In the genomic region with DNA sequence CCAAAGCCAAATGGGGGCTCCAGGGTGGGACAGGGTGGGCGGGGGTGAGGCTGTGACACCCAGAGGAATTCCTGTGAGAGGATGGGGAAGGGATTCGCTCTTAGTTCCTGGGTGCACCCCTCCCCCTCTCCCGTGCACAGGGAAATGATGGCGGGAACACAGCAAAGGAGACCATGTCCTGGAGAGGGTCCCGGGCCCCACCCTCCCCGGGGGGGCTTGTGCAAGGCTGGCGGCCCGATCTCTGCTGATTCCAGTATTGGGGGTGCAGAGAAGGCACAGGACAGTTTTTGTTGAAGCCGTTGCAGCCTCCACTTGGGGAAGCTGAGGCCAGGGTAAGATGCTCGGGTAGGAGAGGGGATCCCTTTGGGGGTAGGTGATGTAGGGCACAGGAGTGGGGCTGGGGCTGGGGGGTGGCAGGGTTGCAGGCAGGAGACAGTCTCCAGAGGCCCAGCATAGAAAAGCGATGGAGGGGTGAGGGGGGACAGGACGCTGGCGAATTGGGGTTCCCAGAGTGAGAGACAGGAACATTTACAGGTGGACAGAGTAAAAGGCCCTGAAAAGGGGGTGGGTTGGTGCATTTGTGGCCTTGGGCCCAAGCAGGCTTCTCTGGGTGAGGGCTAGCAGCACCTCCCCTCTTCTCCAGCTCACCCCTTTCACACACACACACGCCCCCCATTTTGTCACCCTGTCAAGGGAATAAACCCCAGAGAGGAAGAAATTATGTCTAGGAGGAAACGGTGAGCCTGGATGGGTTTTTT, we compare ENCODE assay signal across 8 cellular contexts. TPM values are rescaled to one million over a fixed set of nuclear protein-coding genes. Genes with fewer than 3 reads are reported as not detected.
A peak's percentile ranks its signal among the peaks of the same experiment; 100 is the strongest.
DNase-seq lines count a peak whose midpoint lies in the region; ATAC-seq and TF ChIP-seq lines count a peak whose summit lies in the region.

No MANE protein-coding gene starts in this region.

- no peak for DNase-seq in GM06990 (ENCODE audit: extremely low read depth, insufficient read length)
- no peak for DNase-seq in T-cell
- no peak for DNase-seq in fibroblast of the aortic adventitia (ENCODE audit: low read depth)
- no peak for DNase-seq in progenitor cell of endocrine pancreas (ENCODE audit: low spot score, unreplicated experiment)
- DNase-seq in KBM-7, result no peak
- no peak for DNase-seq in medulla oblongata (ENCODE audit: extremely low spot score)
- DNase-seq in DMS 273 (lab: John Stamatoyannopoulos, UW; ENCODE audit: unreplicated experiment), result no peak

- no peaks in the 10 kb centered on the region for H3K36me3 Mint-ChIP-seq in T-cell
- no peaks in the 10 kb centered on the region for H3K36me3 Mint-ChIP-seq in progenitor cell of endocrine pancreas (ENCODE audit: insufficient read depth)

- H3K9me3 Mint-ChIP-seq in T-cell (no peaks in the 10 kb centered on the region), progenitor cell of endocrine pancreas (ENCODE audit: low read depth) (no peaks in the 10 kb centered on the region)

- no peak for ATAC-seq in T-cell (replicated peaks in 1 of 4)
- ATAC-seq in GM18502 (IDR thresholded peaks at IDR 0.05; ENCODE audit: poor library complexity, unreplicated experiment), result no peak

- peak overlapping the region; percentile 59 for H3K4me3 ChIP-seq in GM06990 (replicated peaks; ENCODE audit: low read depth, low read length)
- H3K4me3 ChIP-seq in fibroblast of the aortic adventitia (ENCODE audit: low read depth, low read length), result peak overlapping the region; percentile 90

- peaks cover 17 to 24% (median 19%) of the 10 kb centered on the region in 3 donors for H3K4me1 Mint-ChIP-seq in T-cell
- peaks cover 6% of the 10 kb centered on the region for H3K4me1 Mint-ChIP-seq in progenitor cell of endocrine pancreas (ENCODE audit: low read depth)

- H3K27me3 Mint-ChIP-seq in T-cell, result no peaks in the 10 kb centered on the region
- H3K27me3 Mint-ChIP-seq in progenitor cell of endocrine pancreas, result no peaks in the 10 kb centered on the region

- in situ Hi-C loops in KBM-7 (cut with MboI; ENCODE audit: low pct_unique_long_range_greater_than_20kb, low sequenced_read_pairs), result no loop called here

- H3K27me3 ChIP-seq in GM06990 (replicated peaks; ENCODE audit: control insufficient read depth, insufficient read depth, low read length), result no peaks in the 10 kb centered on the region

- H3K36me3 ChIP-seq in GM06990 (ENCODE audit: control insufficient read depth, insufficient read depth, low read length), result no peaks in the 10 kb centered on the region

- H3K27ac Mint-ChIP-seq in T-cell, result no peak overlapping the region
- H3K27ac Mint-ChIP-seq in progenitor cell of endocrine pancreas, result no peak overlapping the region

- POLR2A ChIA-PET in T-cell (lab: Charles Lee), result interaction anchor here (0.6 to 2.8 kb wide), 8 partner anchors 34 to 679 kb away, joined by 3 to 21 read pairs (median 6); partner anchors contain the start of genes HMCES (in 2 of the 2), COPG1 (in 1 of the 2), IFT122 (in 1 of the 2) and MBD4 (in 1 of the 2)

- peak overlapping the region; percentile 72 to 93 (median 89) for H3K4me3 Mint-ChIP-seq in T-cell
- peak overlapping the region; percentile 41 for H3K4me3 Mint-ChIP-seq in progenitor cell of endocrine pancreas (ENCODE audit: low read depth)

- TF ChIP-seq CTCF in GM06990 (IDR thresholded peaks at IDR 0.05; ENCODE audit: insufficient read depth, low read length, poor library complexity, severe bottlenecking), result no peak
- no peak for TF ChIP-seq CTCF in fibroblast of the aortic adventitia (IDR thresholded peaks at IDR 0.05; ENCODE audit: insufficient read depth, low read length)
- TF ChIP-seq CTCF in progenitor cell of endocrine pancreas (IDR thresholded peaks at IDR 0.05; ENCODE audit: unreplicated experiment), result no peak

- CTCF ChIA-PET in T-cell (lab: Charles Lee), result interaction anchor here (0.6 to 2.2 kb wide), 12 partner anchors 15 to 577 kb away, joined by 3 to 12 read pairs (median 4); partner anchors contain the start of genes HMCES (in 1 of the 2), IFT122 (in 1 of the 2) and MBD4 (in 1 of the 2)

RNA-seq across cellular contexts. Expression of gene HMCES, which starts 38.5 kb away (rescaled TPM):
- total RNA-seq in T-cell (10 to 100 TPM; 55.2 to 60.7 (median 57.6) TPM), fibroblast of the aortic adventitia (ENCODE audit: low replicate concordance) (9.2 and 11.1 TPM in 2 replicates), progenitor cell of endocrine pancreas (35.3 TPM in 2 replicates)
